In the genomic region with DNA sequence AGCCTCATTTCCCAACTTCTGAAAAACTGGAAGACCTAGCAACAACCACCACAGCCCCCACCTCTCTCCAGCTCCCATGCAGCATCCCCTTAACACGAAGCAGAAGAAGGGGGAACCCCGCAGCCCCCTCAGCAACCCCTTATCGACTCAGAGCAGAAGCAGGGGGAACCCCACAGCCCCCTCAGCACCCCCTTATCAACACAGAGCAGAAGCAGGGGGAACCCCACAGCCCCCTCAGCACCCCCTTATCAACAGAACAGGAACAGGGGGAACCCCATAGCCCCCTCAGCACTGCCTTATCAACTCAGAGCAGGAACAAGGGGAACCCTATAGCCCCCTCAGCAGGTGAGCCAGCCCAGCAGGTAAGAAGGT, we compare ENCODE assay signal across 1 cellular context.
TF ChIP-seq lines count a peak whose summit lies in the region.

No MANE protein-coding gene starts in this region.

TF ChIP-seq in HepG2, 621 proteins besides CTCF, POLR2A, EP300 and RAD21:
- TF ChIP-seq ZNF496 (CRISPR knock-in tag; IDR thresholded peaks at IDR 0.05; ENCODE audit: insufficient replicate concordance), result no peak
